Comparison of ENCODE assay signal across 25 cellular contexts in genomic region chr16:50688083-50688482, GRCh38. TPM values are rescaled to one million over a fixed set of nuclear protein-coding genes. Genes with fewer than 3 reads are reported as not detected.
A peak's percentile ranks its signal among the peaks of the same experiment; 100 is the strongest.
DNase-seq lines count a peak whose midpoint lies in the region; ATAC-seq and TF ChIP-seq lines count a peak whose summit lies in the region.
"Had no signal": no experiment of that assay in that cellular context is flagged by ENCODE, and none has a peak within 500 bp of the region (broad histone marks: within the 10 kb centered on the region; RNA-seq: fewer than 3 reads in every experiment).

No MANE protein-coding gene starts in this region.

- ATAC-seq in foreskin keratinocyte, result peak; percentile 6
- ATAC-seq in HG03442 (IDR thresholded peaks at IDR 0.05; ENCODE audit: unreplicated experiment), result no peak
- ATAC-seq in HG02973 (IDR thresholded peaks at IDR 0.05; ENCODE audit: unreplicated experiment), result no peak
- ATAC-seq: A549; CD8-positive, alpha-beta T cell; HepG2 had no signal

- no peak overlapping the region for H3K4me2 ChIP-seq in osteoblast (ENCODE audit: insufficient read depth, low read length)
- H3K4me2 ChIP-seq: A549 had no signal

- no peak overlapping the region for H3K4me3 ChIP-seq in osteoblast (ENCODE audit: insufficient read depth, low read length)
- H3K4me3 ChIP-seq: A549, HAP-1 had no signal

- peak; percentile 10 for DNase-seq in EH (ENCODE audit: low read depth)
- peak; percentile 35 for DNase-seq in RPMI7951 (ENCODE audit: low read depth)
- no peak for DNase-seq in foreskin keratinocyte
- peak; percentile 81 for DNase-seq in osteoblast (ENCODE audit: insufficient read length, low spot score, missing footprints)
- no peak for DNase-seq in NCI-H187 (lab: John Stamatoyannopoulos, UW)
- DNase-seq: C1 segment of cervical spinal cord; CD8-positive, alpha-beta T cell; EL; GF-D8; GOT3; Karpas-422; NCI-H1105; NCI-H1436 treated with DMSO at 0.1 percent for 48 hours; NCI-H1930; NCI-H446; NCI-H524 treated with DMSO at 0.1 percent for 48 hours; NCI-H774 had no signal

- no peaks in the 10 kb centered on the region for H3K36me3 ChIP-seq in osteoblast (ENCODE audit: insufficient read depth, low read length)
- H3K36me3 ChIP-seq: HAP-1 had no signal

- no peak for TF ChIP-seq CTCF in foreskin keratinocyte (conservative IDR thresholded peaks at IDR 0.05)
- no peak for TF ChIP-seq CTCF in osteoblast (IDR thresholded peaks at IDR 0.05; ENCODE audit: extremely low read depth, low read depth, low read length)

- H2AFZ ChIP-seq in osteoblast (ENCODE audit: low read length), result no peak overlapping the region

- H3K4me1 ChIP-seq in foreskin keratinocyte, result no peaks in the 10 kb centered on the region
- H3K4me1 ChIP-seq in osteoblast (ENCODE audit: insufficient read depth, low read length), result no peaks in the 10 kb centered on the region
- H3K4me1 ChIP-seq: A549, Caco-2, HAP-1 had no signal

- H3K27ac ChIP-seq in foreskin keratinocyte (no peak overlapping the region), osteoblast (ENCODE audit: low read depth, low read length) (no peak overlapping the region)
- H3K27ac ChIP-seq: A549 had no signal

- H3K9me3 ChIP-seq in osteoblast (ENCODE audit: low read depth, low read length), result no peaks in the 10 kb centered on the region
- H3K9me3 ChIP-seq: A549, Caco-2, HAP-1 had no signal

- H4K20me1 ChIP-seq in osteoblast (ENCODE audit: insufficient read depth, low read length), result no peaks in the 10 kb centered on the region

- H3K79me2 ChIP-seq in osteoblast (ENCODE audit: insufficient read depth, low read length), result no peaks in the 10 kb centered on the region

- H3K27me3 ChIP-seq in foreskin keratinocyte (no peaks in the 10 kb centered on the region), osteoblast (ENCODE audit: insufficient read depth, low read length) (peaks cover 16% of the 10 kb centered on the region)

RNA-seq across cellular contexts. Expression of gene NOD2, which starts 5.3 kb away (rescaled TPM):
- total RNA-seq in RPMI7951 (2014; rRNA removed; shearing (Covaris generic)), result 2.8 and 3.1 TPM in 2 replicates
- total RNA-seq in foreskin keratinocyte (0.92 and 1.1 TPM in 2 replicates), osteoblast (under 0.01 and 0.29 TPM in 2 replicates)
- 0.44 and 0.45 TPM in 2 replicates for polyA plus RNA-seq in foreskin keratinocyte
- total RNA-seq: HT1080, SK-MEL-5 had no signal
- polyA plus RNA-seq: A549 had no signal

RNA-seq across cellular contexts. Expression of gene SNX20, which starts 7.0 kb away (rescaled TPM):
- total RNA-seq in RPMI7951 (2014; rRNA removed; shearing (Covaris generic)), result not detected in 2 replicates
- total RNA-seq in foreskin keratinocyte (not detected in 2 replicates), osteoblast (not detected in 2 replicates)
- not detected in 2 replicates for polyA plus RNA-seq in foreskin keratinocyte
- total RNA-seq: Caco-2, HepG2, HT1080, SK-MEL-5 had no signal
- polyA plus RNA-seq: A549, HepG2 had no signal

RNA-seq across cellular contexts. Expression of gene CYLD, which starts 53.8 kb away (rescaled TPM):
- 39.3 and 39.5 TPM in 2 replicates for total RNA-seq in RPMI7951 (2014; rRNA removed; shearing (Covaris generic))
- total RNA-seq in foreskin keratinocyte (30.0 and 30.6 TPM in 2 replicates), osteoblast (54.2 and 61.9 TPM in 2 replicates)
- 8.6 and 9.0 TPM in 2 replicates for polyA plus RNA-seq in foreskin keratinocyte

Comparison
In these comparisons a context has a peak if more than half of its experiments do, and no peak if none do; other contexts are left out.
1. DNase-seq: peak in EH (single experiment), RPMI7951 (single experiment) and osteoblast (single experiment); none in foreskin keratinocyte (0 of 2) and NCI-H187 (0 of 2).